ENCODE assay signal across 9 cellular contexts in the genomic region with DNA sequence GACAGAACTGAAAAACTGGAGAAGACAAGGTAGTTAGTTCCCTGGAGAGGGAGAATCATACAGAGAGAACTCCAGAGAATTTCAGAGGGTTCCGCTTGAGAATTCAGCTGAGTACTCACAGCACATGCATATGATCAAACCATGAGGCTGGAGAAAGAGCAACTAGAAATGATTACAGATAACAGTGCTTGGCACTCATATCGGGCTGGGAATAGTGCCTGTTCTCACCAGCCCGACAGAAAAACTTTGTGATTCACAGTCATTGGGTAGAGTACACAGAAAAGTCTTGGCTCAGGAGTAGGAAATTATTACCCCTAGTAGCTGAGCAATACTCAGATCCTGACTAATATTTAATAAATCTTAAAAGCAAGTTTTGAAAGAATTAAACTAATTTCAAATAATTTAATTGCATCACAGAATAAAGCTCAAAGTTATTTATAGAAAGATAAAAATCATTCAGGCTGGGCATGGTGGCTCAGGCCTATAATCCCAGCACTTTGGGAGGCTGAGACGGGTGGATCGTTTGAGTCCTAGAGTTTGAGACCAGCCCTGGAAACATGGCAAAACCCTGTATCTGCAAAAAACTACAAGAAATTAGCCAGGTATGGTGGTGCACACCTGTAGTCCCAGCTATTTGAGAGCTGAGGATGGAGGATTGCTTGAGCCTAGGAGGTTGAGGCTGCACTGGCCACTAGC. TPM values are rescaled to one million over a fixed set of nuclear protein-coding genes. Genes with fewer than 3 reads are reported as not detected.
DNase-seq lines count a peak whose midpoint lies in the region; ATAC-seq and TF ChIP-seq lines count a peak whose summit lies in the region.
"Had no signal": no experiment of that assay in that cellular context is flagged by ENCODE, and none has a peak within 500 bp of the region (broad histone marks: within the 10 kb centered on the region; RNA-seq: fewer than 3 reads in every experiment).

No MANE protein-coding gene starts in this region.

- ATAC-seq in Panc1 (0 out of 2 replicates have a peak, but pooled peaks have one; percentile 51), GM19328 (IDR thresholded peaks at IDR 0.05; ENCODE audit: unreplicated experiment) (no peak), HG02610 (IDR thresholded peaks at IDR 0.05; ENCODE audit: unreplicated experiment) (no peak), HG03108 (IDR thresholded peaks at IDR 0.05; ENCODE audit: unreplicated experiment) (no peak)

- H3K36me3 ChIP-seq in Panc1 (ENCODE audit: control insufficient read depth, insufficient read depth, low read length): no peaks in the 10 kb centered on the region
- H3K36me3 ChIP-seq in muscle layer of duodenum (ENCODE audit: control insufficient read depth in 1 of 2, insufficient read depth in 2 of 2, low read length in 2 of 2): no peaks in the 10 kb centered on the region

- no peak for TF ChIP-seq CTCF in Panc1 (IDR thresholded peaks at IDR 0.05)
- no peak for TF ChIP-seq CTCF in fibroblast of pulmonary artery (IDR thresholded peaks at IDR 0.05; ENCODE audit: low read length, missing control alignments)

- CTCF ChIA-PET in Panc1 (lab: Charles Lee): interaction anchor here (0.6 kb wide), 1 partner anchor 572 kb away, joined by 7 read pairs; no protein-coding TSS in a partner anchor

- H3K4me3 ChIP-seq in Panc1 (ENCODE audit: low read depth in 2 of 2, low read length in 2 of 2) (no peak overlapping the region), fibroblast of pulmonary artery (replicated peaks; ENCODE audit: low read depth, low read length) (no peak overlapping the region), muscle layer of duodenum (ENCODE audit: low read depth in 1 of 2, low read length in 2 of 2) (no peak overlapping the region)

- DNase-seq in AG08395 (ENCODE audit: low spot score): peak; percentile 60
- DNase-seq in Panc1 (ENCODE audit: low read depth, low spot score): no peak
- peak; percentile 71 for DNase-seq in fibroblast of pulmonary artery (ENCODE audit: low read depth)
- DNase-seq in OCI-M2 (lab: John Stamatoyannopoulos, UW; ENCODE audit: unreplicated experiment): no peak
- DNase-seq: NCI-H2227 treated with DMSO at 0.1 percent for 48 hours had no signal

- H3K9me3 ChIP-seq in Panc1 (ENCODE audit: control insufficient read depth, insufficient read depth, low read depth, low read length) (no peaks in the 10 kb centered on the region), muscle layer of duodenum (ENCODE audit: control insufficient read depth in 1 of 2, low read length in 2 of 2) (no peaks in the 10 kb centered on the region)

- intact Hi-C loops in Panc1 (cut with micrococcal nuclease; ENCODE audit: unreplicated experiment): no loop called here

- POLR2A ChIA-PET in Panc1 (lab: Charles Lee): interaction anchor here (0.6 kb wide), 1 partner anchor 1345 kb away, joined by 4 read pairs; no protein-coding TSS in a partner anchor

- BruUV-seq in Panc1 (replicated peaks; lab: Mats Ljungman, UMichigan): no TSS peak

- in situ Hi-C loops in Panc1 (cut with HindIII; ENCODE audit: low pct_unique_long_range_greater_than_20kb, low sequenced_read_pairs): no loop called here

- peak overlapping the region; percentile 11; the same call in 1 of the 2 replicates for H3K27ac ChIP-seq in Panc1 (ENCODE audit: low read length)
- H3K27ac ChIP-seq in muscle layer of duodenum (ENCODE audit: low read length): peak overlapping the region; percentile 66

- H3K4me1 ChIP-seq in Panc1 (ENCODE audit: control insufficient read depth, insufficient read depth, low read length) (peaks cover 4% of the 10 kb centered on the region; the same call in 1 of the 2 replicates), muscle layer of duodenum (ENCODE audit: control insufficient read depth in 1 of 2, insufficient read depth in 2 of 2, low read length in 2 of 2) (peaks cover 0 to 7% of the 10 kb centered on the region in 2 donors)

- H3K27me3 ChIP-seq in Panc1 (ENCODE audit: control insufficient read depth, insufficient read depth, low read length) (no peaks in the 10 kb centered on the region), muscle layer of duodenum (ENCODE audit: low read depth, low read length) (no peaks in the 10 kb centered on the region)

RNA-seq across cellular contexts. Expression of a gene that starts 6.9 kb away (rescaled TPM):
- 7.4 TPM for total RNA-seq in Panc1 (2021; ENCODE audit: unreplicated experiment)
- polyA plus RNA-seq in Panc1 (2012; ENCODE audit: insufficient read length): 3.7 TPM

RNA-seq across cellular contexts. Expression of a gene that starts 7.3 kb away (rescaled TPM):
- total RNA-seq in Panc1 (2021; ENCODE audit: unreplicated experiment): 200 TPM
- polyA plus RNA-seq in Panc1 (2012; ENCODE audit: insufficient read length): 159 TPM

Comparison
In these comparisons a context has a peak if more than half of its experiments do, and no peak if none do; other contexts are left out.
1. DNase-seq: peak in AG08395 (single experiment) and fibroblast of pulmonary artery (single experiment); none in Panc1 (single experiment) and OCI-M2 (single experiment).